Comparison of ENCODE assay signal across 1 cellular context in the genomic region with DNA sequence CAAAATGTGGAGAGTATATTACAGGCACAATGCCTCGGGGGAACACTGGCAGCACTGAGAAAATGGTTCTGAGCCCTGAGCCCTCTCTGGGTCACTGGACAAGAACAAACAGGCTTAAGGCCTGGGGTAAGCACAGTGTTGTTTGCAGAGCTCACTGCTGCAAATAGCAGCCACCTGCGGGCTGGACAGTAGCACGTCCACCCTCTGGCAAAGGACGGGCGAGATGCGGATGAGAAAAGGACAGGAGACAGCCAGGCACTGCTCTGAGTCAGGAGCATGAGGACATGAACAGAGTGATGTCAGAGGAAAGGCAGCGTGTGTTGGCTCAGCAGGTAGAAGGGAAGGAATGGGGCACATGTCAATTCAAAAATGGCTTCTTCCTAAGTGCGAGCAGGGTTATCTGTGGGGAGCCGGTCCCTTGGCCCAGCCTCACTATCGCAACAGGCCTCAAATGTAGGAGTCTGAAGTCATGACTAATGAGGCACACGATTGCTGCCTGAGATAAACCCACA.
A peak's percentile ranks its signal among the peaks of the same experiment; 100 is the strongest.
TF ChIP-seq lines count a peak whose summit lies in the region.

No MANE protein-coding gene starts in this region.

TF ChIP-seq in K562, 482 proteins besides CTCF, POLR2A, EP300 and RAD21 (continued from another document):
- TF ChIP-seq, protein P1, sequence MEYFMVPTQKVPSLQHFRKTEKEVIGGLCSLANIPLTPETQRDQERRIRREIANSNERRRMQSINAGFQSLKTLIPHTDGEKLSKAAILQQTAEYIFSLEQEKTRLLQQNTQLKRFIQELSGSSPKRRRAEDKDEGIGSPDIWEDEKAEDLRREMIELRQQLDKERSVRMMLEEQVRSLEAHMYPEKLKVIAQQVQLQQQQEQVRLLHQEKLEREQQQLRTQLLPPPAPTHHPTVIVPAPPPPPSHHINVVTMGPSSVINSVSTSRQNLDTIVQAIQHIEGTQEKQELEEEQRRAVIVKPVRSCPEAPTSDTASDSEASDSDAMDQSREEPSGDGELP (CRISPR knock-in tag; IDR thresholded peaks at IDR 0.05; ENCODE audit: borderline replicate concordance) = peak; percentile 39; the same call in 1 of the 2 replicates
- TF ChIP-seq, protein P2, sequence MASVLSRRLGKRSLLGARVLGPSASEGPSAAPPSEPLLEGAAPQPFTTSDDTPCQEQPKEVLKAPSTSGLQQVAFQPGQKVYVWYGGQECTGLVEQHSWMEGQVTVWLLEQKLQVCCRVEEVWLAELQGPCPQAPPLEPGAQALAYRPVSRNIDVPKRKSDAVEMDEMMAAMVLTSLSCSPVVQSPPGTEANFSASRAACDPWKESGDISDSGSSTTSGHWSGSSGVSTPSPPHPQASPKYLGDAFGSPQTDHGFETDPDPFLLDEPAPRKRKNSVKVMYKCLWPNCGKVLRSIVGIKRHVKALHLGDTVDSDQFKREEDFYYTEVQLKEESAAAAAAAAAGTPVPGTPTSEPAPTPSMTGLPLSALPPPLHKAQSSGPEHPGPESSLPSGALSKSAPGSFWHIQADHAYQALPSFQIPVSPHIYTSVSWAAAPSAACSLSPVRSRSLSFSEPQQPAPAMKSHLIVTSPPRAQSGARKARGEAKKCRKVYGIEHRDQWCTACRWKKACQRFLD (CRISPR knock-in tag; IDR thresholded peaks at IDR 0.05) = peak; percentile 82
- TF ChIP-seq TEAD1 (CRISPR knock-in tag; IDR thresholded peaks at IDR 0.05) = peak in 1 of 2 experiments; percentile 79; a peak in 2 of 4 replicates
- TF ChIP-seq CREBBP (IDR thresholded peaks at IDR 0.05; ENCODE audit: low read depth, low read length) = no peak
- TF ChIP-seq HEY1 (CRISPR knock-in tag; IDR thresholded peaks at IDR 0.05; ENCODE audit: borderline replicate concordance) = no peak
- TF ChIP-seq RFX7 (CRISPR knock-in tag; IDR thresholded peaks at IDR 0.05) = no peak
- TF ChIP-seq, protein P3, sequence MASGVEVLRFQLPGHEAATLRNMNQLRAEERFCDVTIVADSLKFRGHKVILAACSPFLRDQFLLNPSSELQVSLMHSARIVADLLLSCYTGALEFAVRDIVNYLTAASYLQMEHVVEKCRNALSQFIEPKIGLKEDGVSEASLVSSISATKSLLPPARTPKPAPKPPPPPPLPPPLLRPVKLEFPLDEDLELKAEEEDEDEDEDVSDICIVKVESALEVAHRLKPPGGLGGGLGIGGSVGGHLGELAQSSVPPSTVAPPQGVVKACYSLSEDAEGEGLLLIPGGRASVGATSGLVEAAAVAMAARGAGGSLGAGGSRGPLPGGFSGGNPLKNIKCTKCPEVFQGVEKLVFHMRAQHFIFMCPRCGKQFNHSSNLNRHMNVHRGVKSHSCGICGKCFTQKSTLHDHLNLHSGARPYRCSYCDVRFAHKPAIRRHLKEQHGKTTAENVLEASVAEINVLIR (CRISPR knock-in tag; IDR thresholded peaks at IDR 0.05) = peak; percentile 41; the same call in 1 of the 2 replicates
- TF ChIP-seq, protein P4, sequence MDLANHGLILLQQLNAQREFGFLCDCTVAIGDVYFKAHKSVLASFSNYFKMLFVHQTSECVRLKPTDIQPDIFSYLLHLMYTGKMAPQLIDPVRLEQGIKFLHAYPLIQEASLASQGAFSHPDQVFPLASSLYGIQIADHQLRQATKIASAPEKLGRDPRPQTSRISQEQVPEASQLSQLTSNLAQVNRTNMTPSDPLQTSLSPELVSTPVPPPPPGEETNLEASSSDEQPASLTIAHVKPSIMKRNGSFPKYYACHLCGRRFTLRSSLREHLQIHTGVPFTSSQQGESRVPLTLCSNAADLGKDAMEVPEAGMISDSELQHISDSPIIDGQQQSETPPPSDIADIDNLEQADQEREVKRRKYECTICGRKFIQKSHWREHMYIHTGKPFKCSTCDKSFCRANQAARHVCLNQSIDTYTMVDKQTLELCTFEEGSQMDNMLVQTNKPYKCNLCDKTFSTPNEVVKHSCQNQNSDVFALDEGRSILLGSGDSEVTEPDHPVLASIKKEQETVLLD (IDR thresholded peaks at IDR 0.05) = peak; percentile 81; the same call in 1 of the 2 replicates
- TF ChIP-seq, protein P5, sequence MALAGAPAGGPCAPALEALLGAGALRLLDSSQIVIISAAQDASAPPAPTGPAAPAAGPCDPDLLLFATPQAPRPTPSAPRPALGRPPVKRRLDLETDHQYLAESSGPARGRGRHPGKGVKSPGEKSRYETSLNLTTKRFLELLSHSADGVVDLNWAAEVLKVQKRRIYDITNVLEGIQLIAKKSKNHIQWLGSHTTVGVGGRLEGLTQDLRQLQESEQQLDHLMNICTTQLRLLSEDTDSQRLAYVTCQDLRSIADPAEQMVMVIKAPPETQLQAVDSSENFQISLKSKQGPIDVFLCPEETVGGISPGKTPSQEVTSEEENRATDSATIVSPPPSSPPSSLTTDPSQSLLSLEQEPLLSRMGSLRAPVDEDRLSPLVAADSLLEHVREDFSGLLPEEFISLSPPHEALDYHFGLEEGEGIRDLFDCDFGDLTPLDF (CRISPR knock-in tag; IDR thresholded peaks at IDR 0.05) = peak; percentile 30; the same call in 1 of the 2 replicates
- peak; percentile 87 for TF ChIP-seq ARID1B (IDR thresholded peaks at IDR 0.05)
- TF ChIP-seq, protein P6, sequence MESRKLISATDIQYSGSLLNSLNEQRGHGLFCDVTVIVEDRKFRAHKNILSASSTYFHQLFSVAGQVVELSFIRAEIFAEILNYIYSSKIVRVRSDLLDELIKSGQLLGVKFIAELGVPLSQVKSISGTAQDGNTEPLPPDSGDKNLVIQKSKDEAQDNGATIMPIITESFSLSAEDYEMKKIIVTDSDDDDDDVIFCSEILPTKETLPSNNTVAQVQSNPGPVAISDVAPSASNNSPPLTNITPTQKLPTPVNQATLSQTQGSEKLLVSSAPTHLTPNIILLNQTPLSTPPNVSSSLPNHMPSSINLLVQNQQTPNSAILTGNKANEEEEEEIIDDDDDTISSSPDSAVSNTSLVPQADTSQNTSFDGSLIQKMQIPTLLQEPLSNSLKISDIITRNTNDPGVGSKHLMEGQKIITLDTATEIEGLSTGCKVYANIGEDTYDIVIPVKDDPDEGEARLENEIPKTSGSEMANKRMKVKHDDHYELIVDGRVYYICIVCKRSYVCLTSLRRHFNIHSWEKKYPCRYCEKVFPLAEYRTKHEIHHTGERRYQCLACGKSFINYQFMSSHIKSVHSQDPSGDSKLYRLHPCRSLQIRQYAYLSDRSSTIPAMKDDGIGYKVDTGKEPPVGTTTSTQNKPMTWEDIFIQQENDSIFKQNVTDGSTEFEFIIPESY (CRISPR knock-in tag; IDR thresholded peaks at IDR 0.05) = no peak
- no peak for TF ChIP-seq RBM25 (IDR thresholded peaks at IDR 0.05; ENCODE audit: low read depth, low read length, severe bottlenecking)
- no peak for TF ChIP-seq IRF2 (CRISPR knock-in tag; IDR thresholded peaks at IDR 0.05)
- no peak for TF ChIP-seq RBM39 (optimal IDR thresholded peaks at IDR 0.05; ENCODE audit: low read depth, low read length)
- TF ChIP-seq, protein P7, sequence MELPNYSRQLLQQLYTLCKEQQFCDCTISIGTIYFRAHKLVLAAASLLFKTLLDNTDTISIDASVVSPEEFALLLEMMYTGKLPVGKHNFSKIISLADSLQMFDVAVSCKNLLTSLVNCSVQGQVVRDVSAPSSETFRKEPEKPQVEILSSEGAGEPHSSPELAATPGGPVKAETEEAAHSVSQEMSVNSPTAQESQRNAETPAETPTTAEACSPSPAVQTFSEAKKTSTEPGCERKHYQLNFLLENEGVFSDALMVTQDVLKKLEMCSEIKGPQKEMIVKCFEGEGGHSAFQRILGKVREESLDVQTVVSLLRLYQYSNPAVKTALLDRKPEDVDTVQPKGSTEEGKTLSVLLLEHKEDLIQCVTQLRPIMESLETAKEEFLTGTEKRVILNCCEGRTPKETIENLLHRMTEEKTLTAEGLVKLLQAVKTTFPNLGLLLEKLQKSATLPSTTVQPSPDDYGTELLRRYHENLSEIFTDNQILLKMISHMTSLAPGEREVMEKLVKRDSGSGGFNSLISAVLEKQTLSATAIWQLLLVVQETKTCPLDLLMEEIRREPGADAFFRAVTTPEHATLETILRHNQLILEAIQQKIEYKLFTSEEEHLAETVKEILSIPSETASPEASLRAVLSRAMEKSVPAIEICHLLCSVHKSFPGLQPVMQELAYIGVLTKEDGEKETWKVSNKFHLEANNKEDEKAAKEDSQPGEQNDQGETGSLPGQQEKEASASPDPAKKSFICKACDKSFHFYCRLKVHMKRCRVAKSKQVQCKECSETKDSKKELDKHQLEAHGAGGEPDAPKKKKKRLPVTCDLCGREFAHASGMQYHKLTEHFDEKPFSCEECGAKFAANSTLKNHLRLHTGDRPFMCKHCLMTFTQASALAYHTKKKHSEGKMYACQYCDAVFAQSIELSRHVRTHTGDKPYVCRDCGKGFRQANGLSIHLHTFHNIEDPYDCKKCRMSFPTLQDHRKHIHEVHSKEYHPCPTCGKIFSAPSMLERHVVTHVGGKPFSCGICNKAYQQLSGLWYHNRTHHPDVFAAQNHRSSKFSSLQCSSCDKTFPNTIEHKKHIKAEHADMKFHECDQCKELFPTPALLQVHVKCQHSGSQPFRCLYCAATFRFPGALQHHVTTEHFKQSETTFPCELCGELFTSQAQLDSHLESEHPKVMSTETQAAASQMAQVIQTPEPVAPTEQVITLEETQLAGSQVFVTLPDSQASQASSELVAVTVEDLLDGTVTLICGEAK (IDR thresholded peaks at IDR 0.05) = peak; percentile 54; the same call in 1 of the 2 replicates
- TF ChIP-seq, protein P7 (CRISPR knock-in tag; IDR thresholded peaks at IDR 0.05) = no peak
